ENCODE assay signal across 1 cellular context in genomic region chr18:22604390-22604985, GRCh38.
TF ChIP-seq lines count a peak whose summit lies in the region.

No MANE protein-coding gene starts in this region.

TF ChIP-seq in GM23338, 12 proteins besides CTCF, POLR2A, EP300 and RAD21 (continued from another document):
- TF ChIP-seq ETS1 (IDR thresholded peaks at IDR 0.05) (no peak), EZH2 (IDR thresholded peaks at IDR 0.05; ENCODE audit: low read depth, unreplicated experiment) (no peak)
